19 cellular contexts compared by ENCODE assay signal in genomic region chr14:93041830-93042229, GRCh38.
A peak's percentile ranks its signal among the peaks of the same experiment; 100 is the strongest.
DNase-seq lines count a peak whose midpoint lies in the region; ATAC-seq and TF ChIP-seq lines count a peak whose summit lies in the region.
"Had no signal": no experiment of that assay in that cellular context is flagged by ENCODE, and none has a peak within 500 bp of the region (broad histone marks: within the 10 kb centered on the region; RNA-seq: fewer than 3 reads in every experiment).

No MANE protein-coding gene starts in this region.

- H3K4me1 ChIP-seq in hepatocyte (ENCODE audit: insufficient read depth) (peaks cover 69% of the 10 kb centered on the region), tibial artery (peaks cover 0 to 90% (median 60%) of the 10 kb centered on the region in 4 donors), A673 (ENCODE audit: insufficient read depth, low read length, poor library complexity, severe bottlenecking) (peaks cover 20% of the 10 kb centered on the region)

- H3K4me3 ChIP-seq in hepatocyte (no peak overlapping the region), tibial artery (no peak overlapping the region), A673 (ENCODE audit: low read depth, low read length, poor library complexity, severe bottlenecking) (no peak overlapping the region)
- H3K4me3 ChIP-seq: MG63 had no signal

- H3K27me3 ChIP-seq in hepatocyte (no peaks in the 10 kb centered on the region), tibial artery (no peaks in the 10 kb centered on the region), A673 (replicated peaks; ENCODE audit: insufficient read depth, low read depth, low read length, poor library complexity) (no peaks in the 10 kb centered on the region)
- H3K27me3 ChIP-seq: MG63 had no signal

- H3K27ac ChIP-seq in hepatocyte (peak overlapping the region; percentile 96), tibial artery (peak overlapping the region; percentile 80), A673 (ENCODE audit: low read depth, low read length, poor library complexity, severe bottlenecking) (no peak overlapping the region)
- H3K27ac ChIP-seq: HL-60 had no signal

- 92% methylated on average over 3 of the region's 3 CpGs for WGBS in hepatocyte (ENCODE audit: low lambda C conversion rate, missing lambda C conversion rate)

- H3K27ac Mint-ChIP-seq in activated naive CD4-positive, alpha-beta T cell treated with anti-CD3 and anti-CD28 coated beads, Interleukin-2, amount 50 U/mL, for 72 hours, result peak overlapping the region; percentile 44 to 56
- H3K27ac Mint-ChIP-seq in activated B cell treated with CpG ODN at 0.5 μM for 24 hours, result peak overlapping the region; percentile 62
- H3K27ac Mint-ChIP-seq: activated naive CD4-positive, alpha-beta T cell treated with anti-CD3 and anti-CD28 coated beads for 36 hours; nephron had no signal

- no peaks in the 10 kb centered on the region for H3K36me3 Mint-ChIP-seq in activated naive CD4-positive, alpha-beta T cell treated with anti-CD3 and anti-CD28 coated beads, Interleukin-2, amount 50 U/mL, for 72 hours
- no peaks in the 10 kb centered on the region for H3K36me3 Mint-ChIP-seq in activated B cell treated with CpG ODN at 0.5 μM for 24 hours (ENCODE audit: low read depth)

- no peak overlapping the region for H3K4me2 ChIP-seq in hepatocyte

- BruUV-seq in A673 (replicated peaks; lab: Mats Ljungman, UMichigan), result no TSS peak

- no peaks in the 10 kb centered on the region for H4K20me1 ChIP-seq in hepatocyte (ENCODE audit: insufficient read depth, poor library complexity, severe bottlenecking)

- H3K9me3 ChIP-seq in hepatocyte (ENCODE audit: low read depth) (no peaks in the 10 kb centered on the region), tibial artery (no peaks in the 10 kb centered on the region), A673 (ENCODE audit: low read depth, low read length, poor library complexity, severe bottlenecking) (no peaks in the 10 kb centered on the region)
- H3K9me3 ChIP-seq: MG63 had no signal

- intact Hi-C loops in activated B cell treated with CpG ODN at 0.5 μM for 24 hours (cut with micrococcal nuclease) (no loop called here), tibial artery (cut with DNase I; ENCODE audit: low total_unique reads) (no loop called here), A673 (cut with micrococcal nuclease; ENCODE audit: unreplicated experiment) (no loop called here)

- no peak for DNase-seq in activated naive CD4-positive, alpha-beta T cell treated with anti-CD3 and anti-CD28 coated beads, Interleukin-2, amount 50 U/mL, for 72 hours (ENCODE audit: low spot score in 2 of 2)
- no peak for DNase-seq in activated naive CD4-positive, alpha-beta T cell treated with Interleukin-2 at 50 U/mL for 16 hours
- DNase-seq in activated B cell treated with CpG ODN at 0.5 μM for 24 hours (no peak), hepatocyte (ENCODE audit: low spot score) (no peak), tibial artery (no peak), NCI-H82 treated with DMSO at 0.1 percent for 48 hours (lab: John Stamatoyannopoulos, UW; ENCODE audit: unreplicated experiment) (no peak), NCI-H2107 treated with DMSO at 0.1 percent for 48 hours (lab: John Stamatoyannopoulos, UW; ENCODE audit: unreplicated experiment) (no peak), A673 (ENCODE audit: low spot score) (no peak)
- DNase-seq: activated CD4-positive, alpha-beta T cell treated with anti-CD3 and anti-CD28 coated beads, Interleukin-2, amount 50 U/mL, for 48 hours; activated naive CD4-positive, alpha-beta T cell treated with anti-CD3 and anti-CD28 coated beads for 36 hours; DMS53; MG63; NCI-H2171 treated with DMSO at 0.1 percent for 48 hours; OCI-M1; T-helper 17 cell; trophoblast cell had no signal

- H2AFZ ChIP-seq in hepatocyte, result no peak overlapping the region

- CTCF ChIA-PET in activated B cell treated with CpG ODN at 0.5 μM for 24 hours (lab: Charles Lee) (interaction anchor here (1.1 kb wide), 1 partner anchor 23 kb away, joined by 3 read pairs; no protein-coding TSS in a partner anchor), A673 (lab: Charles Lee) (no interaction called here)

- H3K79me2 ChIP-seq in hepatocyte, result peaks cover 52% of the 10 kb centered on the region

- POLR2A ChIA-PET in activated B cell treated with CpG ODN at 0.5 μM for 24 hours (lab: Charles Lee), result no interaction called here
- POLR2A ChIA-PET in A673 (lab: Charles Lee; ENCODE audit: low non-redundant PET), result no interaction called here

- no peak for ATAC-seq in activated naive CD4-positive, alpha-beta T cell treated with anti-CD3 and anti-CD28 coated beads, Interleukin-2, amount 50 U/mL, for 72 hours
- ATAC-seq in activated B cell treated with CpG ODN at 0.5 μM for 24 hours (ENCODE audit: low read depth), result no peak
- ATAC-seq: sciatic nerve, T-helper 17 cell had no signal

- no peaks in the 10 kb centered on the region for H3K27me3 Mint-ChIP-seq in activated B cell treated with CpG ODN at 0.5 μM for 24 hours
- H3K27me3 Mint-ChIP-seq: T-helper 17 cell had no signal

- H3K4me3 Mint-ChIP-seq in activated B cell treated with CpG ODN at 0.5 μM for 24 hours, result no peak overlapping the region
- H3K4me3 Mint-ChIP-seq: activated naive CD4-positive, alpha-beta T cell treated with anti-CD3 and anti-CD28 coated beads for 36 hours; nephron; T-helper 17 cell had no signal

- H3K36me3 ChIP-seq in hepatocyte (replicated peaks; ENCODE audit: insufficient read depth, low read depth), result no peaks in the 10 kb centered on the region
- no peaks in the 10 kb centered on the region for H3K36me3 ChIP-seq in tibial artery
- no peaks in the 10 kb centered on the region for H3K36me3 ChIP-seq in A673 (ENCODE audit: insufficient read depth, low read length, poor library complexity, severe bottlenecking)
- H3K36me3 ChIP-seq: MG63 had no signal

- peaks cover 80% of the 10 kb centered on the region for H3K4me1 Mint-ChIP-seq in activated B cell treated with CpG ODN at 0.5 μM for 24 hours

- no peaks in the 10 kb centered on the region for H3K9me2 ChIP-seq in hepatocyte (replicated peaks; ENCODE audit: insufficient read depth)

- H3K9me3 Mint-ChIP-seq in activated naive CD4-positive, alpha-beta T cell treated with anti-CD3 and anti-CD28 coated beads, Interleukin-2, amount 50 U/mL, for 72 hours, result no peaks in the 10 kb centered on the region
- no peaks in the 10 kb centered on the region for H3K9me3 Mint-ChIP-seq in activated B cell treated with CpG ODN at 0.5 μM for 24 hours
- H3K9me3 Mint-ChIP-seq: activated naive CD4-positive, alpha-beta T cell treated with anti-CD3 and anti-CD28 coated beads for 36 hours; nephron had no signal

- no peak for TF ChIP-seq CTCF in activated B cell treated with CpG ODN at 0.5 μM for 24 hours (IDR thresholded peaks at IDR 0.05)
- TF ChIP-seq CTCF in hepatocyte (IDR thresholded peaks at IDR 0.05; ENCODE audit: poor library complexity), result no peak
- TF ChIP-seq CTCF in tibial artery (IDR thresholded peaks at IDR 0.05), result no peak
- TF ChIP-seq CTCF in A673 (conservative IDR thresholded peaks at IDR 0.05; ENCODE audit: low read depth, low read length), result no peak
